In the genomic region with DNA sequence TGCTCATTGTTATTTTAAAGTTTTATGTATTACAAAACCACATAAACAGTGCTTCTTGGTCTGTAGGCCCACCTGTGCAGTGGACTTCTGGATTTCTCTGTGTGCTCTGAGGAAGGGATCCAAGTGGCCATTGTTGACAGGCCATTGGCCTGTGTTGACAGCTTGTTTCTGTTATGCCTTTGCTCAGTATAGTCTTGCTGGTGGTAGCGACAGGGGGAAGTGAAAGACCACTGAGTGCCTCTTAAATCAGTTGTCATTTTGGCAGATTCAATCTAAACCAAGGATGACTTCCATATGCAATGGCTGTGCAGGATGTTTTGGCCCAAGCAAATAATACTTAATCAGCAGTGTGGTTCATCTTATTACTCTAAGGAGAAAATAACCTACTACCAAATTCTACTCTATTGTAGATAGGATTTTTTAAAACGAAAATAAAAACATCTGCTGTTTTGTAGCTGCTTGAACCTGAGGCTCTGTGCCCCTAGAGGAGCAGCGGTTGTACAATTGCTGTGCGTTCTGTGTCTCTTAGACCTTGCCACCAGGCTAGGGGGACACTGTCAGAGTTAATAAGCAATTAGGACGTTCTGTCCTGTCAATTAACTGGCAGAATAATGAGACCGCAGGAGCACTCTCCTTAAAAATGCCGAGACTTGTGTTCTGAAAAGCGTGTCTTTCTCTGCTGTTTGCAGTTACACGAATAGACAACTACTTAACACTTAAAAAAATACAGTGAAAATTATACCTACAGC, we compare ENCODE assay signal across 19 cellular contexts.
DNase-seq lines count a peak whose midpoint lies in the region; ATAC-seq and TF ChIP-seq lines count a peak whose summit lies in the region.
"Had no signal": no experiment of that assay in that cellular context is flagged by ENCODE, and none has a peak within 500 bp of the region (broad histone marks: within the 10 kb centered on the region; RNA-seq: fewer than 3 reads in every experiment).

No MANE protein-coding gene starts in this region.

- no peak for TF ChIP-seq CTCF in GM12865 (IDR thresholded peaks at IDR 0.05; ENCODE audit: insufficient read depth, low read depth, low read length, missing control alignments)
- TF ChIP-seq CTCF in OCI-LY7 (conservative IDR thresholded peaks at IDR 0.05; ENCODE audit: low read length), result no peak

- H3K4me1 ChIP-seq in OCI-LY7 (ENCODE audit: insufficient read depth, low read length, poor library complexity, severe bottlenecking), result peaks cover 16% of the 10 kb centered on the region
- H3K4me1 ChIP-seq: A549, right lobe of liver had no signal

- intact Hi-C loops in OCI-LY7 (cut with micrococcal nuclease; ENCODE audit: unreplicated experiment), result no loop called here

- H3K4me2 ChIP-seq in OCI-LY7 (ENCODE audit: low read length), result peak overlapping the region; percentile 55
- H3K4me2 ChIP-seq: A549, KMS-11 had no signal

- POLR2A ChIA-PET in OCI-LY7 (lab: Charles Lee), result interaction anchor here (0.5 kb wide), 1 partner anchor 8 kb away, joined by 3 read pairs; no protein-coding TSS in a partner anchor

- no peaks in the 10 kb centered on the region for H3K9me2 ChIP-seq in OCI-LY7 (ENCODE audit: insufficient read depth, low read length)

- no peaks in the 10 kb centered on the region for H4K20me1 ChIP-seq in OCI-LY7 (ENCODE audit: insufficient read depth, low read length)

- BruUV-seq in OCI-LY7 (replicated peaks; lab: Mats Ljungman, UMichigan), result no TSS peak

- DNase-seq in GM12865 (ENCODE audit: low read depth) (peak; percentile 22), OCI-LY7 (ENCODE audit: low spot score) (peak; percentile 57), NCI-H82 treated with DMSO at 0.1 percent for 48 hours (lab: John Stamatoyannopoulos, UW; ENCODE audit: unreplicated experiment) (no peak), SKM-1 (lab: John Stamatoyannopoulos, UW; ENCODE audit: unreplicated experiment) (no peak), DMS79 (lab: John Stamatoyannopoulos, UW) (no peak), HPDE6-E6E7 (ENCODE audit: extremely low spot score) (no peak)
- DNase-seq: CD4-positive, alpha-beta memory T cell; HCEC 1CT; immature natural killer cell; mesendoderm; NCI-H524; right lobe of liver; stimulated activated CD4-positive, alpha-beta T cell treated with anti-CD3 and anti-CD28 coated beads, Interleukin-1b, Interleukin-23, amount 100 ng/mL, for 48 hours had no signal

- H3K36me3 ChIP-seq in OCI-LY7 (ENCODE audit: insufficient read depth, low read length), result peaks cover 15% of the 10 kb centered on the region
- H3K36me3 ChIP-seq: right lobe of liver, thoracic aorta had no signal

- peak; percentile 66 for ATAC-seq in GM21360 (IDR thresholded peaks at IDR 0.05; ENCODE audit: unreplicated experiment)
- ATAC-seq in HG02938 (IDR thresholded peaks at IDR 0.05; ENCODE audit: unreplicated experiment), result peak; percentile 85
- ATAC-seq: A549, Panc1, right lobe of liver had no signal

- H3K4me3 ChIP-seq in GM12865 (ENCODE audit: low read depth, low read length) (no peak overlapping the region), OCI-LY7 (ENCODE audit: low read depth, low read length, poor library complexity, severe bottlenecking) (no peak overlapping the region)
- H3K4me3 ChIP-seq: A549, right lobe of liver, thoracic aorta had no signal

- H3K27ac ChIP-seq in OCI-LY7 (ENCODE audit: low read depth, low read length, poor library complexity, severe bottlenecking), result peak overlapping the region; percentile 55
- H3K27ac ChIP-seq: A549, KMS-11, right lobe of liver, thoracic aorta had no signal

- CTCF ChIA-PET in OCI-LY7 (lab: Charles Lee; ENCODE audit: unreplicated experiment), result no interaction called here

- no peak overlapping the region for H2AFZ ChIP-seq in OCI-LY7 (ENCODE audit: low read length)

- H3K9me3 ChIP-seq in OCI-LY7 (ENCODE audit: low read length), result peaks cover 6% of the 10 kb centered on the region; the same call in 1 of the 2 replicates
- H3K9me3 ChIP-seq: A549, right lobe of liver, thoracic aorta had no signal

- H3K79me2 ChIP-seq in OCI-LY7 (ENCODE audit: insufficient read depth, low read depth, low read length), result no peaks in the 10 kb centered on the region; the same call in 1 of the 2 replicates

Comparison
In these comparisons a context has a peak if more than half of its experiments do, and no peak if none do; other contexts are left out.
1. DNase-seq: peak in GM12865 (single experiment) and OCI-LY7 (single experiment); none in NCI-H82 treated with DMSO at 0.1 percent for 48 hours (single experiment), SKM-1 (single experiment), DMS79 (single experiment) and HPDE6-E6E7 (single experiment).